Comparison of ENCODE assay signal across 8 cellular contexts in genomic region chr17:7294614-7295153, GRCh38. TPM values are rescaled to one million over a fixed set of nuclear protein-coding genes. Genes with fewer than 3 reads are reported as not detected.
DNase-seq lines count a peak whose midpoint lies in the region; ATAC-seq, FAIRE-seq and TF ChIP-seq lines count a peak whose summit lies in the region.

Gene YBX2, minus strand, starts transcription at chr17:7294639. Its CDS starts 139 bp downstream, at chr17:7294500.

- no peak for TF ChIP-seq EP300 in K562 (IDR thresholded peaks at IDR 0.05; ENCODE audit: low read length)

- TF ChIP-seq POLR2A in K562 (conservative IDR thresholded peaks at IDR 0.05) = no peak

- no peaks in the 10 kb centered on the region for H3K79me2 ChIP-seq in K562 (ENCODE audit: control insufficient read depth, insufficient read depth, low read length)

- POLR2A ChIA-PET in K562 (lab: Yijun Ruan, JAX) = no interaction called here

- in situ Hi-C loops in K562 (cut with MboI) = no loop called here

- peaks cover 34% of the 10 kb centered on the region for H3K27me3 Mint-ChIP-seq in T-helper 2 cell treated with Interferon-gamma antibody and Interleukin-4, amounts not matched to agents 5 μg/mL and 100 μg/mL, for 36 hours (ENCODE audit: low read depth)

- ATAC-seq in K562 (no peak), GM18909 (IDR thresholded peaks at IDR 0.05; ENCODE audit: poor library complexity, unreplicated experiment) (no peak)

- H3K4me3 ChIP-seq in K562 = no peak within 1 kb of the TSS

- H3K9ac ChIP-seq in K562 (ENCODE audit: insufficient read depth in 1 of 2, low read depth in 2 of 2, low read length in 2 of 2) = peak within 1 kb of the TSS in 1 of 2 experiments; percentile 74; a peak in 2 of 4 replicates

- no peak for TF ChIP-seq CTCF in K562 (IDR thresholded peaks at IDR 0.05 in 2 of 3, conservative IDR thresholded peaks at IDR 0.05 in 1 of 3; ENCODE audit: insufficient read depth in 2 of 3, low read depth in 1 of 3, low read length in 3 of 3)

- FAIRE-seq in K562 (lab: Jason Lieb, UNC) = no peak

- H3K27me3 ChIP-seq in K562 (ENCODE audit: control insufficient read depth in 2 of 2, insufficient read depth in 2 of 2, low read length in 2 of 2) = no peaks in the 10 kb centered on the region

- WGBS in K562 (ENCODE audit: insufficient coverage, low coverage, missing lambda C conversion rate) = no CpG with 5 or more reads among the region's 57 CpGs

- peaks cover 17 to 47% of the 10 kb centered on the region in 2 experiments for H3K4me1 ChIP-seq in K562 (replicated peaks in 1 of 2; ENCODE audit: control insufficient read depth in 2 of 2, insufficient read depth in 2 of 2, low read length in 2 of 2)

- H3K9me1 ChIP-seq in K562 (ENCODE audit: control insufficient read depth, insufficient read depth, low read length) = no peaks in the 10 kb centered on the region

- peak; percentile 86 for DNase-seq in GDM1 (lab: John Stamatoyannopoulos, UW)
- DNase-seq in NAMALWA (ENCODE audit: low spot score) = peak; percentile 81
- DNase-seq in T-helper 2 cell treated with Interferon-gamma antibody and Interleukin-4, amounts not matched to agents 5 μg/mL and 100 μg/mL, for 36 hours (ENCODE audit: low spot score) = peak; percentile 86
- peak in 3 of 4 experiments; percentile 35 to 62 (median 42) for DNase-seq in K562 (ENCODE audit: extremely low read depth in 1 of 4, low spot score in 3 of 4)
- peak; percentile 94 for DNase-seq in islet precursor cell
- DNase-seq in stimulated activated CD4-positive, alpha-beta T cell treated with anti-CD3 and anti-CD28 coated beads, Interleukin-4, amount 100 ng/mL, for 1 hour = peak; percentile 74
- no peak for DNase-seq in HCEC 1CT

- H3K4me3 Mint-ChIP-seq in T-helper 2 cell treated with Interferon-gamma antibody and Interleukin-4, amounts not matched to agents 5 μg/mL and 100 μg/mL, for 36 hours = peak within 1 kb of the TSS; percentile 82

- CTCF ChIA-PET in K562 (lab: Yijun Ruan, JAX; ENCODE audit: low intra/inter-chr PET ratio) = interaction anchor here (2.5 kb wide), 1 partner anchor 14 kb away, joined by 19 read pairs; the partner anchor contains the start of gene SLC2A4

- no peak for TF ChIP-seq RAD21 in K562 (CRISPR knock-in tag; conservative IDR thresholded peaks at IDR 0.05 in 1 of 2, IDR thresholded peaks at IDR 0.05 in 1 of 2)

- intact Hi-C loops in K562 (cut with micrococcal nuclease) = loop anchor here (5.0 kb wide), 1 partner anchor 242 kb away; no protein-coding TSS in a partner anchor

- no peak within 1 kb of the TSS for H2AFZ ChIP-seq in K562 (ENCODE audit: low read depth, low read length)

- H3K27ac Mint-ChIP-seq in T-helper 2 cell treated with Interferon-gamma antibody and Interleukin-4, amounts not matched to agents 5 μg/mL and 100 μg/mL, for 36 hours = peak within 1 kb of the TSS; percentile 60

- H4K20me1 ChIP-seq in K562 (replicated peaks; ENCODE audit: control insufficient read depth, insufficient read depth, low read length) = no peaks in the 10 kb centered on the region

- peak within 1 kb of the TSS; percentile 6; the same call in 1 of the 2 replicates for H3K4me2 ChIP-seq in K562 (ENCODE audit: insufficient read depth, low read length)

- H3K36me3 ChIP-seq in K562 (ENCODE audit: control insufficient read depth, insufficient read depth, low read length) = no peaks in the 10 kb centered on the region

- H3K9me3 Mint-ChIP-seq in T-helper 2 cell treated with Interferon-gamma antibody and Interleukin-4, amounts not matched to agents 5 μg/mL and 100 μg/mL, for 36 hours = no peaks in the 10 kb centered on the region

- H3K27ac ChIP-seq in K562 (ENCODE audit: extremely low read depth, low read depth, low read length) = no peak within 1 kb of the TSS

- no peaks in the 10 kb centered on the region for H3K9me3 ChIP-seq in K562 (replicated peaks; ENCODE audit: control insufficient read depth, insufficient read depth, low read depth, low read length)

- H3K4me1 Mint-ChIP-seq in T-helper 2 cell treated with Interferon-gamma antibody and Interleukin-4, amounts not matched to agents 5 μg/mL and 100 μg/mL, for 36 hours (ENCODE audit: low read depth) = peaks cover 20% of the 10 kb centered on the region

- no peaks in the 10 kb centered on the region for H3K36me3 Mint-ChIP-seq in T-helper 2 cell treated with Interferon-gamma antibody and Interleukin-4, amounts not matched to agents 5 μg/mL and 100 μg/mL, for 36 hours (ENCODE audit: low read depth)

- no TSS peak for BruUV-seq in K562 (replicated peaks; lab: Mats Ljungman, UMichigan)

TF ChIP-seq in K562, 482 proteins besides CTCF, POLR2A, EP300 and RAD21:
- TF ChIP-seq, protein P1, sequence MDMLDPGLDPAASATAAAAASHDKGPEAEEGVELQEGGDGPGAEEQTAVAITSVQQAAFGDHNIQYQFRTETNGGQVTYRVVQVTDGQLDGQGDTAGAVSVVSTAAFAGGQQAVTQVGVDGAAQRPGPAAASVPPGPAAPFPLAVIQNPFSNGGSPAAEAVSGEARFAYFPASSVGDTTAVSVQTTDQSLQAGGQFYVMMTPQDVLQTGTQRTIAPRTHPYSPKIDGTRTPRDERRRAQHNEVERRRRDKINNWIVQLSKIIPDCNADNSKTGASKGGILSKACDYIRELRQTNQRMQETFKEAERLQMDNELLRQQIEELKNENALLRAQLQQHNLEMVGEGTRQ (CRISPR knock-in tag; IDR thresholded peaks at IDR 0.05) = peak; percentile 39; the same call in 1 of the 2 replicates
- TF ChIP-seq FOXA1 (IDR thresholded peaks at IDR 0.05; ENCODE audit: borderline replicate concordance) = no peak

RNA-seq across cellular contexts. Expression of gene YBX2, which starts in this region (rescaled TPM):
- 0.18 and 0.39 TPM in 2 replicates for total RNA-seq in K562 (2011; cell fraction: chromatin; rRNA removed; ENCODE audit: low replicate concordance)
- not detected in 2 replicates for total RNA-seq in K562 (2011; cell fraction: nucleolus; rRNA removed)
- total RNA-seq in K562 (2011; cell fraction: nucleoplasm; rRNA removed) = 0.15 TPM in 1 of 2 replicates, not detected in the other
- total RNA-seq in K562 (2014; rRNA removed) (0.12 and 0.59 TPM in 2 replicates), K562 (2014; rRNA removed; fragmentation: Illumina TruSeq; extraction: Trizol) (not detected in 2 replicates), K562 (2015; rRNA removed; fragmentation: Illumina TruSeq; extraction: Trizol) (not detected in 2 replicates), K562 (2021) (0.20 and 0.27 TPM in 2 replicates)
- polyA plus RNA-seq in K562 (2011; rRNA removed) (not detected in 2 replicates), K562 (2014; fragmentation: Illumina TruSeq; extraction: Trizol) (not detected in 2 replicates), K562 (2014; fragmentation: Nextera tagmentation; extraction: Ambion mirVana) (not detected), K562 (2014; rRNA removed) (0.03 TPM in 1 of 2 replicates, not detected in the other)
- 0.04 and 0.13 TPM in 2 replicates for polyA plus RNA-seq in K562 (2011; cell fraction: cytosol; rRNA removed)
- 0.17 TPM in 1 of 2 replicates, not detected in the other for polyA plus RNA-seq in K562 (2011; cell fraction: nucleus; rRNA removed)
- polyA plus RNA-seq in K562 (2012) = 0.08 TPM in 1 of 2 replicates, not detected in the other
- not detected in 2 replicates for polyA minus RNA-seq in K562 (2011; rRNA and poly(A)+ RNA removed)
- polyA minus RNA-seq in K562 (2011; cell fraction: cytosol; rRNA and poly(A)+ RNA removed) = not detected in 2 replicates
- polyA minus RNA-seq in K562 (2011; cell fraction: nucleus; rRNA and poly(A)+ RNA removed) = not detected in 2 replicates

Comparison
In these comparisons a context has a peak if more than half of its experiments do, and no peak if none do; other contexts are left out.
1. Peak in DNase-seq and H3K4me2 ChIP-seq in K562; RNA of the gene not detected or under 1 TPM.